In genomic region chr17:41810659-41811548, GRCh38 we compare ENCODE assay signal across 6 cellular contexts. TPM values are rescaled to one million over a fixed set of nuclear protein-coding genes. Genes with fewer than 3 reads are reported as not detected.
A peak's percentile ranks its signal among the peaks of the same experiment; 100 is the strongest.
DNase-seq lines count a peak whose midpoint lies in the region; ATAC-seq and TF ChIP-seq lines count a peak whose summit lies in the region.

No MANE protein-coding gene starts in this region.

- TF ChIP-seq CTCF in mucosa of descending colon (IDR thresholded peaks at IDR 0.05): no peak

- ATAC-seq in mucosa of descending colon: peak; percentile 35

- intact Hi-C loops in mucosa of descending colon (cut with DNase I, micrococcal nuclease): no loop called here

- DNase-seq in H7 (peak; percentile 87), mucosa of descending colon (peak in 2 of 3 donors; percentile 32 to 64), HT-29 (ENCODE audit: low spot score) (no peak), NCI-H1048 (lab: John Stamatoyannopoulos, UW) (no peak), AG20443 (ENCODE audit: low spot score) (no peak)

- H3K27ac Mint-ChIP-seq in activated naive CD8-positive, alpha-beta T cell: no peak overlapping the region

- peak overlapping the region; percentile 67 for H3K4me3 Mint-ChIP-seq in activated naive CD8-positive, alpha-beta T cell

- peaks cover 40% of the 10 kb centered on the region for H3K4me1 ChIP-seq in mucosa of descending colon (ENCODE audit: low read depth)

- no peaks in the 10 kb centered on the region for H3K27me3 Mint-ChIP-seq in activated naive CD8-positive, alpha-beta T cell

- H3K9me3 Mint-ChIP-seq in activated naive CD8-positive, alpha-beta T cell (ENCODE audit: low read depth): no peaks in the 10 kb centered on the region

- H3K9me3 ChIP-seq in mucosa of descending colon: no peaks in the 10 kb centered on the region

- H3K27me3 ChIP-seq in H7 (ENCODE audit: control insufficient read depth, insufficient read depth, low read length): peaks cover 10% of the 10 kb centered on the region

- peaks cover 2% of the 10 kb centered on the region for H3K36me3 ChIP-seq in H7 (replicated peaks; ENCODE audit: control insufficient read depth, insufficient read depth, low read length)
- no peaks in the 10 kb centered on the region for H3K36me3 ChIP-seq in mucosa of descending colon (ENCODE audit: low read depth)

- peaks cover 3% of the 10 kb centered on the region for H3K36me3 Mint-ChIP-seq in activated naive CD8-positive, alpha-beta T cell

- H3K4me3 ChIP-seq in H7 (ENCODE audit: insufficient read depth, low read depth, low read length) (peak overlapping the region; percentile 82), mucosa of descending colon (peak overlapping the region; percentile 35)

- H3K4me1 Mint-ChIP-seq in activated naive CD8-positive, alpha-beta T cell (ENCODE audit: low read depth): peaks cover 23% of the 10 kb centered on the region

RNA-seq across cellular contexts. Expression of gene P3H4, which starts 0.8 kb away (rescaled TPM):
- 34.7 and 44.6 TPM in 2 replicates for total RNA-seq in H7 (2014; rRNA removed; shearing (Covaris generic))
- total RNA-seq in mucosa of descending colon: 10 to 100 TPM; 10.7 to 14.0 (median 12.1) TPM
- 45.2 and 54.7 TPM in 2 replicates for total RNA-seq in HT-29 (2014; rRNA removed; shearing (Covaris generic))

RNA-seq across cellular contexts. Expression of gene FKBP10, which starts 1.9 kb away (rescaled TPM):
- total RNA-seq in H7 (2014; rRNA removed; shearing (Covaris generic)): 206 and 213 TPM in 2 replicates
- 10 to 100 TPM in 2 of 3 donors, 1 to 10 TPM in 1; 5.7 to 32.7 (median 18.6) TPM for total RNA-seq in mucosa of descending colon
- total RNA-seq in HT-29 (2014; rRNA removed; shearing (Covaris generic)): 52.4 and 68.0 TPM in 2 replicates

RNA-seq across cellular contexts. Expression of gene JUP, which starts 24.4 kb away (rescaled TPM):
- total RNA-seq in H7 (2014; rRNA removed; shearing (Covaris generic)): 58.4 and 68.5 TPM in 2 replicates
- 100 to 1,000 TPM; 165 to 383 (median 320) TPM for total RNA-seq in mucosa of descending colon
- 477 and 498 TPM in 2 replicates for total RNA-seq in HT-29 (2014; rRNA removed; shearing (Covaris generic))

RNA-seq across cellular contexts. Expression of gene NT5C3B, which starts 25.1 kb away (rescaled TPM):
- 62.2 and 77.1 TPM in 2 replicates for total RNA-seq in H7 (2014; rRNA removed; shearing (Covaris generic))
- 10 to 100 TPM; 17.8 to 46.5 (median 19.1) TPM for total RNA-seq in mucosa of descending colon
- total RNA-seq in HT-29 (2014; rRNA removed; shearing (Covaris generic)): 35.8 and 39.0 TPM in 2 replicates

RNA-seq across cellular contexts. Expression of gene KLHL10, which starts 26.7 kb away (rescaled TPM):
- total RNA-seq in H7 (2014; rRNA removed; shearing (Covaris generic)): 0.10 and 1.1 TPM in 2 replicates
- total RNA-seq in mucosa of descending colon: under 1 TPM in 1 of 3 donors, not detected in 2; 0.73 TPM
- total RNA-seq in HT-29 (2014; rRNA removed; shearing (Covaris generic)): not detected in 2 replicates

Comparison
In these comparisons a context has a peak if more than half of its experiments do, and no peak if none do; other contexts are left out.
1. DNase-seq: peak in H7 (single experiment) and mucosa of descending colon (2 of 3); none in HT-29 (single experiment), NCI-H1048 (single experiment) and AG20443 (single experiment).